ENCODE assay signal across 2 cellular contexts in genomic region chr4:37243061-37243460, GRCh38.
TF ChIP-seq lines count a peak whose summit lies in the region.

No MANE protein-coding gene starts in this region.

TF ChIP-seq in GM12878, 131 proteins besides CTCF, POLR2A, EP300 and RAD21:
- TF ChIP-seq, protein P1, sequence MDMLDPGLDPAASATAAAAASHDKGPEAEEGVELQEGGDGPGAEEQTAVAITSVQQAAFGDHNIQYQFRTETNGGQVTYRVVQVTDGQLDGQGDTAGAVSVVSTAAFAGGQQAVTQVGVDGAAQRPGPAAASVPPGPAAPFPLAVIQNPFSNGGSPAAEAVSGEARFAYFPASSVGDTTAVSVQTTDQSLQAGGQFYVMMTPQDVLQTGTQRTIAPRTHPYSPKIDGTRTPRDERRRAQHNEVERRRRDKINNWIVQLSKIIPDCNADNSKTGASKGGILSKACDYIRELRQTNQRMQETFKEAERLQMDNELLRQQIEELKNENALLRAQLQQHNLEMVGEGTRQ (IDR thresholded peaks at IDR 0.05; ENCODE audit: borderline replicate concordance, low read depth, low read length) = no peak
- TF ChIP-seq ZNF274 (IDR thresholded peaks at IDR 0.05; ENCODE audit: insufficient read depth, insufficient read length) = no peak
- TF ChIP-seq SIN3A (IDR thresholded peaks at IDR 0.05; ENCODE audit: low read depth, low read length) = no peak
- no peak for TF ChIP-seq HDAC2 (IDR thresholded peaks at IDR 0.05)
- TF ChIP-seq EGR1 (IDR thresholded peaks at IDR 0.05; ENCODE audit: borderline replicate concordance in 1 of 2, low read depth in 2 of 2, low read length in 2 of 2) = no peak
- TF ChIP-seq LARP7 (IDR thresholded peaks at IDR 0.05) = no peak
- no peak for TF ChIP-seq CBX5 (IDR thresholded peaks at IDR 0.05; ENCODE audit: low read depth)
- TF ChIP-seq USF1 (IDR thresholded peaks at IDR 0.05; ENCODE audit: borderline replicate concordance, extremely low read length, insufficient read depth, low read depth, low read length) = no peak

TF ChIP-seq in liver, 16 proteins besides CTCF, POLR2A, EP300 and RAD21:
- TF ChIP-seq HNF4A (conservative IDR thresholded peaks at IDR 0.05) = no peak
- TF ChIP-seq FOXA2 (IDR thresholded peaks at IDR 0.05) = no peak
- TF ChIP-seq, protein P2, sequence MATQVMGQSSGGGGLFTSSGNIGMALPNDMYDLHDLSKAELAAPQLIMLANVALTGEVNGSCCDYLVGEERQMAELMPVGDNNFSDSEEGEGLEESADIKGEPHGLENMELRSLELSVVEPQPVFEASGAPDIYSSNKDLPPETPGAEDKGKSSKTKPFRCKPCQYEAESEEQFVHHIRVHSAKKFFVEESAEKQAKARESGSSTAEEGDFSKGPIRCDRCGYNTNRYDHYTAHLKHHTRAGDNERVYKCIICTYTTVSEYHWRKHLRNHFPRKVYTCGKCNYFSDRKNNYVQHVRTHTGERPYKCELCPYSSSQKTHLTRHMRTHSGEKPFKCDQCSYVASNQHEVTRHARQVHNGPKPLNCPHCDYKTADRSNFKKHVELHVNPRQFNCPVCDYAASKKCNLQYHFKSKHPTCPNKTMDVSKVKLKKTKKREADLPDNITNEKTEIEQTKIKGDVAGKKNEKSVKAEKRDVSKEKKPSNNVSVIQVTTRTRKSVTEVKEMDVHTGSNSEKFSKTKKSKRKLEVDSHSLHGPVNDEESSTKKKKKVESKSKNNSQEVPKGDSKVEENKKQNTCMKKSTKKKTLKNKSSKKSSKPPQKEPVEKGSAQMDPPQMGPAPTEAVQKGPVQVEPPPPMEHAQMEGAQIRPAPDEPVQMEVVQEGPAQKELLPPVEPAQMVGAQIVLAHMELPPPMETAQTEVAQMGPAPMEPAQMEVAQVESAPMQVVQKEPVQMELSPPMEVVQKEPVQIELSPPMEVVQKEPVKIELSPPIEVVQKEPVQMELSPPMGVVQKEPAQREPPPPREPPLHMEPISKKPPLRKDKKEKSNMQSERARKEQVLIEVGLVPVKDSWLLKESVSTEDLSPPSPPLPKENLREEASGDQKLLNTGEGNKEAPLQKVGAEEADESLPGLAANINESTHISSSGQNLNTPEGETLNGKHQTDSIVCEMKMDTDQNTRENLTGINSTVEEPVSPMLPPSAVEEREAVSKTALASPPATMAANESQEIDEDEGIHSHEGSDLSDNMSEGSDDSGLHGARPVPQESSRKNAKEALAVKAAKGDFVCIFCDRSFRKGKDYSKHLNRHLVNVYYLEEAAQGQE (IDR thresholded peaks at IDR 0.05) = no peak
- TF ChIP-seq TAF1 (conservative IDR thresholded peaks at IDR 0.05) = no peak
- no peak for TF ChIP-seq GABPA (IDR thresholded peaks at IDR 0.05 in 1 of 2, conservative IDR thresholded peaks at IDR 0.05 in 1 of 2)
- TF ChIP-seq SP1 (IDR thresholded peaks at IDR 0.05) = no peak
- TF ChIP-seq, protein P3, sequence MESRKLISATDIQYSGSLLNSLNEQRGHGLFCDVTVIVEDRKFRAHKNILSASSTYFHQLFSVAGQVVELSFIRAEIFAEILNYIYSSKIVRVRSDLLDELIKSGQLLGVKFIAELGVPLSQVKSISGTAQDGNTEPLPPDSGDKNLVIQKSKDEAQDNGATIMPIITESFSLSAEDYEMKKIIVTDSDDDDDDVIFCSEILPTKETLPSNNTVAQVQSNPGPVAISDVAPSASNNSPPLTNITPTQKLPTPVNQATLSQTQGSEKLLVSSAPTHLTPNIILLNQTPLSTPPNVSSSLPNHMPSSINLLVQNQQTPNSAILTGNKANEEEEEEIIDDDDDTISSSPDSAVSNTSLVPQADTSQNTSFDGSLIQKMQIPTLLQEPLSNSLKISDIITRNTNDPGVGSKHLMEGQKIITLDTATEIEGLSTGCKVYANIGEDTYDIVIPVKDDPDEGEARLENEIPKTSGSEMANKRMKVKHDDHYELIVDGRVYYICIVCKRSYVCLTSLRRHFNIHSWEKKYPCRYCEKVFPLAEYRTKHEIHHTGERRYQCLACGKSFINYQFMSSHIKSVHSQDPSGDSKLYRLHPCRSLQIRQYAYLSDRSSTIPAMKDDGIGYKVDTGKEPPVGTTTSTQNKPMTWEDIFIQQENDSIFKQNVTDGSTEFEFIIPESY (IDR thresholded peaks at IDR 0.05) = no peak
- no peak for TF ChIP-seq EGR1 (IDR thresholded peaks at IDR 0.05; ENCODE audit: low read depth in 2 of 2)
- no peak for TF ChIP-seq JUND (IDR thresholded peaks at IDR 0.05)
- TF ChIP-seq, protein P4, sequence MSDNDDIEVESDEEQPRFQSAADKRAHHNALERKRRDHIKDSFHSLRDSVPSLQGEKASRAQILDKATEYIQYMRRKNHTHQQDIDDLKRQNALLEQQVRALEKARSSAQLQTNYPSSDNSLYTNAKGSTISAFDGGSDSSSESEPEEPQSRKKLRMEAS (IDR thresholded peaks at IDR 0.05) = no peak
- no peak for TF ChIP-seq YY1 (IDR thresholded peaks at IDR 0.05)
- no peak for TF ChIP-seq HNF4G (IDR thresholded peaks at IDR 0.05)
- no peak for TF ChIP-seq NR2F2 (IDR thresholded peaks at IDR 0.05)
- TF ChIP-seq FOXA1 (IDR thresholded peaks at IDR 0.05) = no peak
- no peak for TF ChIP-seq RXRA (IDR thresholded peaks at IDR 0.05)
- TF ChIP-seq, protein P5, sequence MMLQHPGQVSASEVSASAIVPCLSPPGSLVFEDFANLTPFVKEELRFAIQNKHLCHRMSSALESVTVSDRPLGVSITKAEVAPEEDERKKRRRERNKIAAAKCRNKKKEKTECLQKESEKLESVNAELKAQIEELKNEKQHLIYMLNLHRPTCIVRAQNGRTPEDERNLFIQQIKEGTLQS (IDR thresholded peaks at IDR 0.05) = no peak
